20 cellular contexts compared by ENCODE assay signal in genomic region chr11:105769627-105770026, GRCh38.
A peak's percentile ranks its signal among the peaks of the same experiment; 100 is the strongest.
DNase-seq lines count a peak whose midpoint lies in the region; ATAC-seq, FAIRE-seq and TF ChIP-seq lines count a peak whose summit lies in the region.
"Had no signal": no experiment of that assay in that cellular context is flagged by ENCODE, and none has a peak within 500 bp of the region (broad histone marks: within the 10 kb centered on the region; RNA-seq: fewer than 3 reads in every experiment).

No MANE protein-coding gene starts in this region.

- no peak for FAIRE-seq in HepG2 (lab: Jason Lieb, UNC)
- FAIRE-seq: GM12878, H54 had no signal

- no peak for TF ChIP-seq POLR2A in HepG2 (IDR thresholded peaks at IDR 0.05; ENCODE audit: insufficient read depth in 1 of 2, low read depth in 2 of 2, low read length in 2 of 2)
- no peak for TF ChIP-seq POLR2A in right lobe of liver (IDR thresholded peaks at IDR 0.05)
- TF ChIP-seq POLR2A in IMR-90 (IDR thresholded peaks at IDR 0.05; ENCODE audit: low read depth, low read length): no peak

- no peak overlapping the region for H3K9ac ChIP-seq in HepG2 (ENCODE audit: insufficient read depth, low read depth, low read length)
- no peak overlapping the region for H3K9ac ChIP-seq in IMR-90 (ENCODE audit: low read depth, low read length)

- H3K27me3 ChIP-seq in HepG2 (ENCODE audit: control insufficient read depth in 1 of 2, insufficient read depth in 2 of 2, low read length in 2 of 2): no peaks in the 10 kb centered on the region; a peak in 1 of 5 replicates
- no peaks in the 10 kb centered on the region for H3K27me3 ChIP-seq in right lobe of liver
- no peaks in the 10 kb centered on the region for H3K27me3 ChIP-seq in IMR-90 (ENCODE audit: control insufficient read depth, insufficient read depth, low read length)

- no peak overlapping the region for H3K56ac ChIP-seq in IMR-90 (ENCODE audit: extremely low read depth, insufficient read depth, low read length)

- H3K27ac ChIP-seq in HepG2 (ENCODE audit: extremely low read length, insufficient read depth, low read length) (no peak overlapping the region), right lobe of liver (no peak overlapping the region), IMR-90 (ENCODE audit: insufficient read depth, low read length) (no peak overlapping the region)

- no peaks in the 10 kb centered on the region for H3K79me2 ChIP-seq in HepG2 (ENCODE audit: insufficient read depth, low read length)

- H4K20me1 ChIP-seq in HepG2 (ENCODE audit: insufficient read depth, low read length): no peaks in the 10 kb centered on the region
- no peaks in the 10 kb centered on the region for H4K20me1 ChIP-seq in IMR-90 (ENCODE audit: insufficient read depth, low read length)

- H3K4me1 Mint-ChIP-seq in type B pancreatic cell (ENCODE audit: unreplicated experiment): no peaks in the 10 kb centered on the region
- H3K4me1 Mint-ChIP-seq: CD4-positive, alpha-beta memory T cell had no signal

- no peak overlapping the region for H3K23ac ChIP-seq in IMR-90 (ENCODE audit: low read depth, low read length)

- intact Hi-C loops in HepG2 (cut with micrococcal nuclease; ENCODE audit: unreplicated experiment) (no loop called here), right lobe of liver (cut with DNase I) (no loop called here), IMR-90 (cut with micrococcal nuclease) (no loop called here)

- in situ Hi-C loops in HepG2 (cut with HindIII; ENCODE audit: extremely low pct_ligation_motif_present, low pct_unique_long_range_greater_than_20kb): no loop called here
- in situ Hi-C loops in IMR-90 (cut with MboI; ENCODE audit: low sequenced_read_pairs): no loop called here

- H3K9me3 Mint-ChIP-seq in type B pancreatic cell: peaks cover 3% of the 10 kb centered on the region

- H4K91ac ChIP-seq in IMR-90 (ENCODE audit: insufficient read depth, low read depth, low read length): no peak overlapping the region

- dilution Hi-C loops in IMR-90 (cut with HindIII; ENCODE audit: low sequenced_read_pairs, unreplicated experiment): no loop called here

- H2AFZ ChIP-seq in HepG2 (ENCODE audit: low read length) (no peak overlapping the region), IMR-90 (replicated peaks; ENCODE audit: low read length, poor library complexity) (no peak overlapping the region)

- peaks cover 3% of the 10 kb centered on the region for H3K27me3 Mint-ChIP-seq in type B pancreatic cell

- DNase-seq in HepG2 (ENCODE audit: low spot score) (no peak), right lobe of liver (no peak), IMR-90 (no peak), RKO (ENCODE audit: low spot score) (peak; percentile 11), type B pancreatic cell (ENCODE audit: extremely low spot score, unreplicated experiment) (no peak), kidney glomerular epithelial cell (lab: John Stamatoyannopoulos, UW) (no peak)
- DNase-seq: 8988T; C1 segment of cervical spinal cord; Calu3; CD4-positive, alpha-beta memory T cell; COR-L47; DMS79; EL; GDM1; GOT3; HFFc6 had no signal

- H3K14ac ChIP-seq in IMR-90 (replicated peaks; ENCODE audit: low read depth, low read length): no peak overlapping the region

- H3K9me3 ChIP-seq in HepG2 (ENCODE audit: low read length): no peaks in the 10 kb centered on the region
- no peaks in the 10 kb centered on the region for H3K9me3 ChIP-seq in right lobe of liver
- no peaks in the 10 kb centered on the region for H3K9me3 ChIP-seq in IMR-90 (ENCODE audit: control insufficient read depth, insufficient read depth, low read length)
- H3K9me3 ChIP-seq: HAP-1 had no signal

- ATAC-seq in HepG2 (no peak), right lobe of liver (no peak), IMR-90 (ENCODE audit: low read depth) (no peak), HG02852 (IDR thresholded peaks at IDR 0.05; ENCODE audit: unreplicated experiment) (no peak)
- ATAC-seq: GM12878 had no signal

- POLR2A ChIA-PET in HepG2 (lab: Yijun Ruan, JAX) (no interaction called here), IMR-90 (lab: Charles Lee; ENCODE audit: unreplicated experiment) (no interaction called here)

- TF ChIP-seq RAD21 in HepG2 (CRISPR knock-in tag; IDR thresholded peaks at IDR 0.05) (no peak), IMR-90 (IDR thresholded peaks at IDR 0.05; ENCODE audit: low read length) (no peak)

- no peak for TF ChIP-seq CTCF in HepG2 (CRISPR knock-in tag; IDR thresholded peaks at IDR 0.05)
- no peak for TF ChIP-seq CTCF in right lobe of liver (IDR thresholded peaks at IDR 0.05)
- no peak for TF ChIP-seq CTCF in IMR-90 (conservative IDR thresholded peaks at IDR 0.05; ENCODE audit: low read depth, low read length)
- no peak for TF ChIP-seq CTCF in type B pancreatic cell (conservative IDR thresholded peaks at IDR 0.05)

- H3K4me1 ChIP-seq in HepG2 (ENCODE audit: insufficient read depth, low read length) (no peaks in the 10 kb centered on the region), right lobe of liver (no peaks in the 10 kb centered on the region), IMR-90 (ENCODE audit: control insufficient read depth, insufficient read depth, low read length) (no peaks in the 10 kb centered on the region)
- H3K4me1 ChIP-seq: HAP-1 had no signal

- H4K5ac ChIP-seq in IMR-90 (ENCODE audit: low read depth, low read length): no peak overlapping the region

- no peak overlapping the region for H3K4me3 Mint-ChIP-seq in type B pancreatic cell
- H3K4me3 Mint-ChIP-seq: CD4-positive, alpha-beta memory T cell; HFFc6 had no signal

- H3K9me1 ChIP-seq in IMR-90 (ENCODE audit: insufficient read depth, low read length): no peaks in the 10 kb centered on the region

- no peak overlapping the region for H3K18ac ChIP-seq in IMR-90 (ENCODE audit: low read depth, low read length)

- no peaks in the 10 kb centered on the region for H3K36me3 ChIP-seq in HepG2 (replicated peaks in 1 of 2; ENCODE audit: control insufficient read depth in 1 of 2, insufficient read depth in 2 of 2, low read length in 2 of 2)
- no peaks in the 10 kb centered on the region for H3K36me3 ChIP-seq in right lobe of liver
- no peaks in the 10 kb centered on the region; the same call in 1 of the 2 replicates for H3K36me3 ChIP-seq in IMR-90 (ENCODE audit: control insufficient read depth, insufficient read depth, low read length)
- H3K36me3 ChIP-seq: HAP-1 had no signal

- no peak overlapping the region for H2BK5ac ChIP-seq in IMR-90 (ENCODE audit: low read depth, low read length, poor library complexity, severe bottlenecking)

- no peak overlapping the region for H3K27ac Mint-ChIP-seq in type B pancreatic cell
- H3K27ac Mint-ChIP-seq: CD4-positive, alpha-beta memory T cell; HFFc6 had no signal

- H3K4me3 ChIP-seq in HepG2 (replicated peaks in 1 of 3; ENCODE audit: insufficient read depth in 1 of 3, low read depth in 2 of 3, low read length in 3 of 3): no peak overlapping the region
- H3K4me3 ChIP-seq in right lobe of liver: no peak overlapping the region
- no peak overlapping the region for H3K4me3 ChIP-seq in IMR-90 (ENCODE audit: insufficient read depth, low read depth, low read length)
- H3K4me3 ChIP-seq: GM12878, HAP-1 had no signal

- H3K36me3 Mint-ChIP-seq in type B pancreatic cell: peaks cover 6% of the 10 kb centered on the region
- H3K36me3 Mint-ChIP-seq: CD4-positive, alpha-beta memory T cell had no signal

- H4K8ac ChIP-seq in IMR-90 (ENCODE audit: low read depth in 2 of 2, low read length in 2 of 2): no peak overlapping the region

- no peaks in the 10 kb centered on the region for H3K79me1 ChIP-seq in IMR-90 (ENCODE audit: low read depth in 1 of 2, low read length in 2 of 2)

- H2AK5ac ChIP-seq in IMR-90 (ENCODE audit: low read depth, low read length): no peak overlapping the region

- no peak overlapping the region for H2BK15ac ChIP-seq in IMR-90 (ENCODE audit: low read depth, low read length)

- BruUV-seq in HepG2 (replicated peaks; lab: Mats Ljungman, UMichigan): no TSS peak
- no TSS peak for BruUV-seq in IMR-90 (replicated peaks; lab: Mats Ljungman, UMichigan)

- H3K4me2 ChIP-seq in HepG2 (ENCODE audit: low read depth, low read length) (no peak overlapping the region), IMR-90 (ENCODE audit: low read depth, low read length) (no peak overlapping the region)

- TF ChIP-seq EP300 in HepG2 (IDR thresholded peaks at IDR 0.05; ENCODE audit: low read depth in 2 of 2, low read length in 2 of 2) (no peak), HepG2 (CRISPR knock-in tag; IDR thresholded peaks at IDR 0.05; ENCODE audit: borderline replicate concordance) (no peak)

- CTCF ChIA-PET in HepG2 (lab: Yijun Ruan, JAX; ENCODE audit: low intra/inter-chr PET ratio, low total read pairs): no interaction called here
- CTCF ChIA-PET in IMR-90 (lab: Yijun Ruan, JAX): no interaction called here

- no peak overlapping the region for H2BK20ac ChIP-seq in IMR-90 (ENCODE audit: low read depth, low read length)

- H3K4ac ChIP-seq in IMR-90 (ENCODE audit: low read depth, low read length): no peak overlapping the region

- 8% methylated on average over 2 of the region's 2 CpGs for WGBS in HepG2 (ENCODE audit: low lambda C conversion rate)
- WGBS in right lobe of liver (ENCODE audit: insufficient coverage, low coverage, low lambda C conversion rate, missing lambda C conversion rate): 68% methylated on average over 2 of the region's 2 CpGs
- WGBS in IMR-90 (ENCODE audit: extremely low coverage in 2 of 2, insufficient read length in 1 of 2), 2 experiments: no CpG with 5 or more reads among the region's 2 CpGs

- no peak overlapping the region for H2AK9ac ChIP-seq in IMR-90 (replicated peaks; ENCODE audit: low read depth, low read length, poor library complexity)

- no peak overlapping the region for H2BK120ac ChIP-seq in IMR-90 (ENCODE audit: low read depth, low read length)

TF ChIP-seq in HepG2, 621 proteins besides CTCF, POLR2A, EP300 and RAD21 (continues in another document):
- TF ChIP-seq FOXC1 (CRISPR knock-in tag; IDR thresholded peaks at IDR 0.05; ENCODE audit: borderline replicate concordance) (no peak), ZSCAN22 (CRISPR knock-in tag; IDR thresholded peaks at IDR 0.05) (no peak), ZFP41 (CRISPR knock-in tag; IDR thresholded peaks at IDR 0.05; ENCODE audit: borderline replicate concordance) (no peak), MAFF (IDR thresholded peaks at IDR 0.05; ENCODE audit: low read depth, low read length) (peak; percentile 65)

TF ChIP-seq in IMR-90, 13 proteins besides CTCF, POLR2A, EP300 and RAD21:
- TF ChIP-seq ELK1 (IDR thresholded peaks at IDR 0.05; ENCODE audit: borderline replicate concordance, low read depth, low read length) (no peak), FOS (IDR thresholded peaks at IDR 0.05; ENCODE audit: low read depth, low read length) (no peak), BHLHE40 (IDR thresholded peaks at IDR 0.05; ENCODE audit: low read depth, low read length) (no peak), MAFK (IDR thresholded peaks at IDR 0.05; ENCODE audit: low read depth, low read length) (peak; percentile 51), NFE2L2 (IDR thresholded peaks at IDR 0.05; ENCODE audit: low read depth, low read length) (no peak)
